1 cellular context compared by ENCODE assay signal in the genomic region with DNA sequence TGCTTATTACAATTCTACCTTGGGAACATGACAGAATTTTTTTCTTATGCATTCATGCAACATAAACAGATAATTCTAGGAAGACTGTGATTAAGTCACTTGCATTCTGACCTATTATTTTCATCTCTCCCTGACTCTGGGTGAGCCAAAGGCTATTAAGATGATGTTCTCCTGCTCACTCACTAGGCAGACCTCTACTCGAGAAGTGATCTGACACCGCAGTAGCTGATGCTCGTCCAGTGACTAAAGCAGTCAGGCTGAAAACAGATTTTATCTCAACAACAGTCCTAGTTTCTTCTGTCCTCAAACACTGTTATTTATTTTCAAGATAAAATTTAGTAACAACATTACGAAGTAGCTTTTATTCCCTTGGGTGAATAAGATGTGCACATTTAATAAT.
TF ChIP-seq lines count a peak whose summit lies in the region.

No MANE protein-coding gene starts in this region.

TF ChIP-seq in SK-N-SH treated with all-trans-retinoic acid at 6 μM for 48 hours, 23 proteins besides CTCF, POLR2A, EP300 and RAD21 (continued from another document):
- TF ChIP-seq, protein P1, sequence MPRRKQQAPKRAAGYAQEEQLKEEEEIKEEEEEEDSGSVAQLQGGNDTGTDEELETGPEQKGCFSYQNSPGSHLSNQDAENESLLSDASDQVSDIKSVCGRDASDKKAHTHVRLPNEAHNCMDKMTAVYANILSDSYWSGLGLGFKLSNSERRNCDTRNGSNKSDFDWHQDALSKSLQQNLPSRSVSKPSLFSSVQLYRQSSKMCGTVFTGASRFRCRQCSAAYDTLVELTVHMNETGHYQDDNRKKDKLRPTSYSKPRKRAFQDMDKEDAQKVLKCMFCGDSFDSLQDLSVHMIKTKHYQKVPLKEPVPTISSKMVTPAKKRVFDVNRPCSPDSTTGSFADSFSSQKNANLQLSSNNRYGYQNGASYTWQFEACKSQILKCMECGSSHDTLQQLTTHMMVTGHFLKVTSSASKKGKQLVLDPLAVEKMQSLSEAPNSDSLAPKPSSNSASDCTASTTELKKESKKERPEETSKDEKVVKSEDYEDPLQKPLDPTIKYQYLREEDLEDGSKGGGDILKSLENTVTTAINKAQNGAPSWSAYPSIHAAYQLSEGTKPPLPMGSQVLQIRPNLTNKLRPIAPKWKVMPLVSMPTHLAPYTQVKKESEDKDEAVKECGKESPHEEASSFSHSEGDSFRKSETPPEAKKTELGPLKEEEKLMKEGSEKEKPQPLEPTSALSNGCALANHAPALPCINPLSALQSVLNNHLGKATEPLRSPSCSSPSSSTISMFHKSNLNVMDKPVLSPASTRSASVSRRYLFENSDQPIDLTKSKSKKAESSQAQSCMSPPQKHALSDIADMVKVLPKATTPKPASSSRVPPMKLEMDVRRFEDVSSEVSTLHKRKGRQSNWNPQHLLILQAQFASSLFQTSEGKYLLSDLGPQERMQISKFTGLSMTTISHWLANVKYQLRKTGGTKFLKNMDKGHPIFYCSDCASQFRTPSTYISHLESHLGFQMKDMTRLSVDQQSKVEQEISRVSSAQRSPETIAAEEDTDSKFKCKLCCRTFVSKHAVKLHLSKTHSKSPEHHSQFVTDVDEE (CRISPR knock-in tag; IDR thresholded peaks at IDR 0.05), result no peak
- TF ChIP-seq TCF4 (CRISPR knock-in tag; IDR thresholded peaks at IDR 0.05; ENCODE audit: borderline replicate concordance) (no peak), ZNF565 (CRISPR knock-in tag; conservative IDR thresholded peaks at IDR 0.05; ENCODE audit: low read depth) (no peak), ZFP3 (CRISPR knock-in tag; IDR thresholded peaks at IDR 0.05) (no peak)
- TF ChIP-seq, protein P2, sequence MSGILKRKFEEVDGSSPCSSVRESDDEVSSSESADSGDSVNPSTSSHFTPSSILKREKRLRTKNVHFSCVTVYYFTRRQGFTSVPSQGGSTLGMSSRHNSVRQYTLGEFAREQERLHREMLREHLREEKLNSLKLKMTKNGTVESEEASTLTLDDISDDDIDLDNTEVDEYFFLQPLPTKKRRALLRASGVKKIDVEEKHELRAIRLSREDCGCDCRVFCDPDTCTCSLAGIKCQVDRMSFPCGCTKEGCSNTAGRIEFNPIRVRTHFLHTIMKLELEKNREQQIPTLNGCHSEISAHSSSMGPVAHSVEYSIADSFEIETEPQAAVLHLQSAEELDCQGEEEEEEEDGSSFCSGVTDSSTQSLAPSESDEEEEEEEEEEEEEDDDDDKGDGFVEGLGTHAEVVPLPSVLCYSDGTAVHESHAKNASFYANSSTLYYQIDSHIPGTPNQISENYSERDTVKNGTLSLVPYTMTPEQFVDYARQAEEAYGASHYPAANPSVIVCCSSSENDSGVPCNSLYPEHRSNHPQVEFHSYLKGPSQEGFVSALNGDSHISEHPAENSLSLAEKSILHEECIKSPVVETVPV (CRISPR knock-in tag; IDR thresholded peaks at IDR 0.05), result no peak
- TF ChIP-seq, protein P3, sequence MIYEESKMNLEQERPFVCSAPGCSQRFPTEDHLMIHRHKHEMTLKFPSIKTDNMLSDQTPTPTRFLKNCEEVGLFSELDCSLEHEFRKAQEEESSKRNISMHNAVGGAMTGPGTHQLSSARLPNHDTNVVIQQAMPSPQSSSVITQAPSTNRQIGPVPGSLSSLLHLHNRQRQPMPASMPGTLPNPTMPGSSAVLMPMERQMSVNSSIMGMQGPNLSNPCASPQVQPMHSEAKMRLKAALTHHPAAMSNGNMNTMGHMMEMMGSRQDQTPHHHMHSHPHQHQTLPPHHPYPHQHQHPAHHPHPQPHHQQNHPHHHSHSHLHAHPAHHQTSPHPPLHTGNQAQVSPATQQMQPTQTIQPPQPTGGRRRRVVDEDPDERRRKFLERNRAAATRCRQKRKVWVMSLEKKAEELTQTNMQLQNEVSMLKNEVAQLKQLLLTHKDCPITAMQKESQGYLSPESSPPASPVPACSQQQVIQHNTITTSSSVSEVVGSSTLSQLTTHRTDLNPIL (CRISPR knock-in tag; IDR thresholded peaks at IDR 0.05; ENCODE audit: low read depth), result no peak
- TF ChIP-seq, protein P4, sequence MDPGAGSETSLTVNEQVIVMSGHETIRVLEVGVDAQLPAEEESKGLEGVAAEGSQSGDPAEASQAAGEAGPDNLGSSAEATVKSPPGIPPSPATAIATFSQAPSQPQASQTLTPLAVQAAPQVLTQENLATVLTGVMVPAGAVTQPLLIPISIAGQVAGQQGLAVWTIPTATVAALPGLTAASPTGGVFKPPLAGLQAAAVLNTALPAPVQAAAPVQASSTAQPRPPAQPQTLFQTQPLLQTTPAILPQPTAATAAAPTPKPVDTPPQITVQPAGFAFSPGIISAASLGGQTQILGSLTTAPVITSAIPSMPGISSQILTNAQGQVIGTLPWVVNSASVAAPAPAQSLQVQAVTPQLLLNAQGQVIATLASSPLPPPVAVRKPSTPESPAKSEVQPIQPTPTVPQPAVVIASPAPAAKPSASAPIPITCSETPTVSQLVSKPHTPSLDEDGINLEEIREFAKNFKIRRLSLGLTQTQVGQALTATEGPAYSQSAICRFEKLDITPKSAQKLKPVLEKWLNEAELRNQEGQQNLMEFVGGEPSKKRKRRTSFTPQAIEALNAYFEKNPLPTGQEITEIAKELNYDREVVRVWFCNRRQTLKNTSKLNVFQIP (CRISPR knock-in tag; IDR thresholded peaks at IDR 0.05; ENCODE audit: borderline replicate concordance, low read depth), result no peak
